1 cellular context compared by ENCODE assay signal in genomic region chr2:33598472-33599174, GRCh38.
TF ChIP-seq lines count a peak whose summit lies in the region.

No MANE protein-coding gene starts in this region.

TF ChIP-seq in K562, 482 proteins besides CTCF, POLR2A, EP300 and RAD21 (continued from another document):
- TF ChIP-seq ATF6 (CRISPR knock-in tag; IDR thresholded peaks at IDR 0.05): 0 out of 2 replicates have a peak, but pooled peaks have one; percentile 8
- no peak for TF ChIP-seq ZNF41 (CRISPR knock-in tag; conservative IDR thresholded peaks at IDR 0.05)
- TF ChIP-seq SMC3 (conservative IDR thresholded peaks at IDR 0.05; ENCODE audit: insufficient read depth, low read depth, low read length): 0 out of 2 replicates have a peak, but pooled peaks have one; percentile 6
- TF ChIP-seq NKRF (IDR thresholded peaks at IDR 0.05; ENCODE audit: borderline replicate concordance): peak; percentile 85; the same call in 1 of the 2 replicates
- peak; percentile 5 for TF ChIP-seq KDM5B (IDR thresholded peaks at IDR 0.05; ENCODE audit: insufficient replicate concordance, low read depth, low read length)
- TF ChIP-seq RB1 (IDR thresholded peaks at IDR 0.05; ENCODE audit: low read depth): peak; percentile 6; the same call in 1 of the 2 replicates
- no peak for TF ChIP-seq ELF1 (tag; IDR thresholded peaks at IDR 0.05)
- TF ChIP-seq PBX2 (CRISPR knock-in tag; IDR thresholded peaks at IDR 0.05; ENCODE audit: low read depth): no peak
- TF ChIP-seq PBX2 (tag; conservative IDR thresholded peaks at IDR 0.05; ENCODE audit: low read depth): 0 out of 2 replicates have a peak, but pooled peaks have one; percentile 12
- TF ChIP-seq HOMEZ (CRISPR knock-in tag; IDR thresholded peaks at IDR 0.05): no peak
- peak in 1 of 2 experiments; percentile 20; a peak in 1 of 4 replicates for TF ChIP-seq SIN3A (IDR thresholded peaks at IDR 0.05; ENCODE audit: borderline replicate concordance in 2 of 2, control insufficient read depth in 1 of 2, low read depth in 2 of 2, low read length in 2 of 2)
- TF ChIP-seq ZNF316 (IDR thresholded peaks at IDR 0.05): 0 out of 2 replicates have a peak, but pooled peaks have one; percentile 43
- peak; percentile 61 to 79; a peak in 3 of 4 replicates for TF ChIP-seq KDM1A (IDR thresholded peaks at IDR 0.05)
